ENCODE assay signal across 8 cellular contexts in genomic region chr20:58892932-58893224, GRCh38. TPM values are rescaled to one million over a fixed set of nuclear protein-coding genes. Genes with fewer than 3 reads are reported as not detected.
DNase-seq lines count a peak whose midpoint lies in the region; ATAC-seq, FAIRE-seq and TF ChIP-seq lines count a peak whose summit lies in the region.

No MANE protein-coding gene starts in this region.

- H3K27ac ChIP-seq in CD4-positive, CD25-positive, alpha-beta regulatory T cell (ENCODE audit: insufficient read depth, low read length, poor library complexity, severe bottlenecking): peak overlapping the region; percentile 90
- H3K27ac ChIP-seq in body of pancreas: peak overlapping the region in 3 of 4 donors; percentile 97 to 99 (median 99)
- peak overlapping the region; percentile 95 for H3K27ac ChIP-seq in mucosa of rectum (ENCODE audit: low read depth in 2 of 2, low read length in 2 of 2)

- no peaks in the 10 kb centered on the region for H3K27me3 ChIP-seq in CD4-positive, CD25-positive, alpha-beta regulatory T cell (ENCODE audit: control insufficient read depth, insufficient read depth, low read length)
- H3K27me3 ChIP-seq in body of pancreas: no peaks in the 10 kb centered on the region
- no peaks in the 10 kb centered on the region for H3K27me3 ChIP-seq in mucosa of rectum (ENCODE audit: control insufficient read depth in 2 of 2, insufficient read depth in 2 of 2, low read length in 2 of 2)

- peak overlapping the region; percentile 91 to 98 (median 94) for H3K4me3 Mint-ChIP-seq in CD4-positive, CD25-positive, alpha-beta regulatory T cell

- H3K4me1 ChIP-seq in CD4-positive, CD25-positive, alpha-beta regulatory T cell (ENCODE audit: control insufficient read depth, insufficient read depth, low read length, poor library complexity, severe bottlenecking): peaks cover 41% of the 10 kb centered on the region
- H3K4me1 ChIP-seq in body of pancreas: peaks cover 54% of the 10 kb centered on the region
- peaks cover 9 to 11% of the 10 kb centered on the region in 2 donors for H3K4me1 ChIP-seq in mucosa of rectum (ENCODE audit: control insufficient read depth in 2 of 2, insufficient read depth in 2 of 2, low read length in 2 of 2)

- peaks cover 7% of the 10 kb centered on the region for H3K36me3 Mint-ChIP-seq in CD4-positive, CD25-positive, alpha-beta regulatory T cell

- H3K4me3 ChIP-seq in CD4-positive, CD25-positive, alpha-beta regulatory T cell (ENCODE audit: low read depth, low read length): peak overlapping the region; percentile 85
- H3K4me3 ChIP-seq in Jurkat, Clone E6-1 (ENCODE audit: low read length): peak overlapping the region; percentile 61
- H3K4me3 ChIP-seq in body of pancreas: peak overlapping the region in 1 of 2 donors; percentile 83
- H3K4me3 ChIP-seq in mucosa of rectum (ENCODE audit: low read length in 2 of 2): peak overlapping the region; percentile 75 to 81

- H3K9me3 Mint-ChIP-seq in CD4-positive, CD25-positive, alpha-beta regulatory T cell: peaks cover 0 to 3% (median 0%) of the 10 kb centered on the region in 7 donors

- H3K27ac Mint-ChIP-seq in CD4-positive, CD25-positive, alpha-beta regulatory T cell: peak overlapping the region; percentile 91 to 96 (median 92)

- no peak for DNase-seq in CD4-positive, CD25-positive, alpha-beta regulatory T cell
- peak; percentile 28 for DNase-seq in Jurkat, Clone E6-1 (ENCODE audit: low read depth, low spot score)
- DNase-seq in body of pancreas (no peak), cerebellar cortex (ENCODE audit: low spot score) (no peak), AG20443 (ENCODE audit: low spot score) (no peak), frontal cortex (ENCODE audit: low spot score in 2 of 2) (no peak), MV-4-11 (lab: John Stamatoyannopoulos, UW) (no peak)

- no peaks in the 10 kb centered on the region for H3K9me3 ChIP-seq in CD4-positive, CD25-positive, alpha-beta regulatory T cell (ENCODE audit: control insufficient read depth in 2 of 2, low read length in 2 of 2)
- H3K9me3 ChIP-seq in body of pancreas: no peaks in the 10 kb centered on the region
- no peaks in the 10 kb centered on the region for H3K9me3 ChIP-seq in mucosa of rectum (ENCODE audit: control insufficient read depth in 2 of 2, low read length in 2 of 2)

- peaks cover 16% of the 10 kb centered on the region for H3K36me3 ChIP-seq in CD4-positive, CD25-positive, alpha-beta regulatory T cell (ENCODE audit: control insufficient read depth, insufficient read depth, low read length)
- no peaks in the 10 kb centered on the region for H3K36me3 ChIP-seq in body of pancreas (replicated peaks in 1 of 2; ENCODE audit: insufficient read depth in 1 of 2, low read depth in 2 of 2)
- H3K36me3 ChIP-seq in mucosa of rectum (ENCODE audit: control insufficient read depth in 2 of 2, insufficient read depth in 2 of 2, low read length in 2 of 2): no peaks in the 10 kb centered on the region

- no peak for FAIRE-seq in frontal cortex (lab: Jason Lieb, UNC)

- H3K27me3 Mint-ChIP-seq in CD4-positive, CD25-positive, alpha-beta regulatory T cell: no peaks in the 10 kb centered on the region

- no peak for ATAC-seq in CD4-positive, CD25-positive, alpha-beta regulatory T cell (ENCODE audit: low read depth in 2 of 2)
- no peak for ATAC-seq in body of pancreas

- peak overlapping the region; percentile 77 to 87 for H3K9ac ChIP-seq in mucosa of rectum (ENCODE audit: low read depth in 1 of 2, low read length in 2 of 2)

- intact Hi-C loops in body of pancreas (cut with DNase I): no loop called here

- H3K4me1 Mint-ChIP-seq in CD4-positive, CD25-positive, alpha-beta regulatory T cell: peaks cover 29 to 56% (median 44%) of the 10 kb centered on the region in 4 donors

- no peak for TF ChIP-seq CTCF in body of pancreas (IDR thresholded peaks at IDR 0.05)

- 0% methylated on average over 1 of the region's 1 CpG for WGBS in body of pancreas, 2 donors

- TF ChIP-seq POLR2A in body of pancreas (IDR thresholded peaks at IDR 0.05): no peak

RNA-seq across cellular contexts. Expression of gene GNAS, which starts 40.4 kb away (rescaled TPM):
- 890 TPM for total RNA-seq in CD4-positive, CD25-positive, alpha-beta regulatory T cell
- polyA plus RNA-seq in CD4-positive, CD25-positive, alpha-beta regulatory T cell: 100 to 1,000 TPM; 127 to 171 (median 154) TPM
- 1,642 TPM for polyA plus RNA-seq in Jurkat, Clone E6-1 (2012; ENCODE audit: insufficient read depth, insufficient read length)
- total RNA-seq in body of pancreas (100 to 1,000 TPM; 462 to 623 TPM), frontal cortex (481 TPM)

RNA-seq across cellular contexts. Expression of gene GNAS-AS1, which starts 42.2 kb away (rescaled TPM):
- 0.54 TPM for total RNA-seq in CD4-positive, CD25-positive, alpha-beta regulatory T cell
- not detected for polyA plus RNA-seq in CD4-positive, CD25-positive, alpha-beta regulatory T cell
- polyA plus RNA-seq in Jurkat, Clone E6-1 (2012; ENCODE audit: insufficient read depth, insufficient read length): not detected
- total RNA-seq in body of pancreas (1 to 10 TPM; 1.0 to 3.0 TPM), frontal cortex (1.2 TPM)
